Comparison of ENCODE assay signal across 8 cellular contexts in genomic region chr6:32975886-32976285, GRCh38. TPM values are rescaled to one million over a fixed set of nuclear protein-coding genes. Genes with fewer than 3 reads are reported as not detected.
DNase-seq lines count a peak whose midpoint lies in the region; ATAC-seq, FAIRE-seq and TF ChIP-seq lines count a peak whose summit lies in the region.
"Had no signal": no experiment of that assay in that cellular context is flagged by ENCODE, and none has a peak within 500 bp of the region (broad histone marks: within the 10 kb centered on the region; RNA-seq: fewer than 3 reads in every experiment).

No MANE protein-coding gene starts in this region.

- peaks cover 39 to 53% of the 10 kb centered on the region in 2 donors for H3K36me3 ChIP-seq in body of pancreas (replicated peaks in 1 of 2; ENCODE audit: insufficient read depth in 1 of 2, low read depth in 2 of 2)

- no peak for TF ChIP-seq CTCF in RWPE1 (conservative IDR thresholded peaks at IDR 0.05; ENCODE audit: low read depth)
- no peak for TF ChIP-seq CTCF in endothelial cell (IDR thresholded peaks at IDR 0.05; ENCODE audit: unreplicated experiment)
- no peak for TF ChIP-seq CTCF in progenitor cell of endocrine pancreas (IDR thresholded peaks at IDR 0.05; ENCODE audit: unreplicated experiment)
- TF ChIP-seq CTCF in body of pancreas (IDR thresholded peaks at IDR 0.05), result no peak

- no peaks in the 10 kb centered on the region for H3K9me3 ChIP-seq in body of pancreas

- no peak for ATAC-seq in HG03354 (IDR thresholded peaks at IDR 0.05; ENCODE audit: poor library complexity, severe bottlenecking, unreplicated experiment)
- no peak for ATAC-seq in body of pancreas

- no peak for FAIRE-seq in GM12892 (lab: Jason Lieb, UNC)

- H3K4me3 ChIP-seq in body of pancreas, result no peak overlapping the region

- H3K36me3 Mint-ChIP-seq in endothelial cell (ENCODE audit: low read depth, unreplicated experiment) (peaks cover 88% of the 10 kb centered on the region), progenitor cell of endocrine pancreas (ENCODE audit: insufficient read depth) (peaks cover 80% of the 10 kb centered on the region)

- WGBS in body of pancreas, 2 donors, result 24 to 41% methylated on average over 2 of the region's 2 CpGs

- H3K27ac ChIP-seq in RWPE1 (peak overlapping the region; percentile 33), body of pancreas (no peak overlapping the region)

- peaks cover 50% of the 10 kb centered on the region for H3K4me1 ChIP-seq in body of pancreas

- CTCF ChIA-PET in RWPE1 (lab: Yijun Ruan, JAX), result interaction anchor here (0.7 to 1.3 kb wide), 2 partner anchors 9 to 780 kb away, joined by 3 to 4 read pairs; no protein-coding TSS in a partner anchor

- no peaks in the 10 kb centered on the region for H3K9me3 Mint-ChIP-seq in endothelial cell (ENCODE audit: unreplicated experiment)
- H3K9me3 Mint-ChIP-seq in progenitor cell of endocrine pancreas (ENCODE audit: low read depth), result no peaks in the 10 kb centered on the region

- H3K4me3 Mint-ChIP-seq in endothelial cell (ENCODE audit: unreplicated experiment) (peak overlapping the region; percentile 100), progenitor cell of endocrine pancreas (ENCODE audit: low read depth) (peak overlapping the region; percentile 19)

- DNase-seq in GM12892 (ENCODE audit: insufficient read length), result no peak
- DNase-seq in RWPE1 (ENCODE audit: low spot score), result no peak
- DNase-seq in endothelial cell (ENCODE audit: low spot score), result no peak
- DNase-seq in progenitor cell of endocrine pancreas (ENCODE audit: low spot score, unreplicated experiment), result no peak
- DNase-seq in body of pancreas, result no peak
- DNase-seq in T-helper 9 cell, result no peak
- DNase-seq: activated CD4-positive, alpha-beta T cell treated with anti-CD3 and anti-CD28 coated beads, Interleukin-2, amount 50 U/mL, for 1 hour had no signal

- TF ChIP-seq POLR2A in GM12892 (IDR thresholded peaks at IDR 0.05; ENCODE audit: low read depth, low read length), result peak; percentile 16; the same call in 1 of the 2 replicates
- TF ChIP-seq POLR2A in body of pancreas (IDR thresholded peaks at IDR 0.05), result no peak

- H3K27ac Mint-ChIP-seq in endothelial cell (ENCODE audit: unreplicated experiment) (peak overlapping the region; percentile 58), progenitor cell of endocrine pancreas (no peak overlapping the region)

- intact Hi-C loops in body of pancreas (cut with DNase I), result no loop called here

- H3K27me3 Mint-ChIP-seq in endothelial cell (ENCODE audit: unreplicated experiment) (peaks cover 13% of the 10 kb centered on the region), progenitor cell of endocrine pancreas (no peaks in the 10 kb centered on the region)

- POLR2A ChIA-PET in RWPE1 (lab: Yijun Ruan, JAX; ENCODE audit: low non-redundant PET), result no interaction called here

- no peaks in the 10 kb centered on the region for H3K27me3 ChIP-seq in body of pancreas

- H3K4me1 Mint-ChIP-seq in endothelial cell (ENCODE audit: unreplicated experiment) (peaks cover 52% of the 10 kb centered on the region), progenitor cell of endocrine pancreas (ENCODE audit: low read depth) (peaks cover 38% of the 10 kb centered on the region)

RNA-seq across cellular contexts. Expression of gene BRD2, which starts 7.5 kb away (rescaled TPM):
- 187 TPM for polyA plus RNA-seq in GM12892 (2012; ENCODE audit: missing spikeins)
- total RNA-seq in endothelial cell (ENCODE audit: unreplicated experiment) (186 TPM), progenitor cell of endocrine pancreas (229 and 238 TPM in 2 replicates), body of pancreas (100 to 1,000 TPM in 1 of 2 donors, 10 to 100 TPM in 1; 99.1 to 171 TPM)

RNA-seq across cellular contexts. Expression of gene HLA-DMA, which starts 23.0 kb away (rescaled TPM):
- polyA plus RNA-seq in GM12892 (2012; ENCODE audit: missing spikeins), result 301 TPM
- total RNA-seq in endothelial cell (ENCODE audit: unreplicated experiment) (13.0 TPM), progenitor cell of endocrine pancreas (3.3 and 3.4 TPM in 2 replicates), body of pancreas (10 to 100 TPM; 15.8 to 26.7 TPM)

RNA-seq across cellular contexts. Expression of gene HLA-DOA, which starts 33.5 kb away (rescaled TPM):
- 84.4 TPM for polyA plus RNA-seq in GM12892 (2012; ENCODE audit: missing spikeins)
- total RNA-seq in endothelial cell (ENCODE audit: unreplicated experiment), result 7.3 TPM
- total RNA-seq in progenitor cell of endocrine pancreas, result 4.1 and 5.6 TPM in 2 replicates
- 10 to 100 TPM in 1 of 2 donors, 1 to 10 TPM in 1; 2.0 to 83.3 TPM for total RNA-seq in body of pancreas

RNA-seq across cellular contexts. Expression of gene HLA-DMB, which starts 35.1 kb away (rescaled TPM):
- polyA plus RNA-seq in GM12892 (2012; ENCODE audit: missing spikeins), result 251 TPM
- total RNA-seq in endothelial cell (ENCODE audit: unreplicated experiment) (1.3 TPM), progenitor cell of endocrine pancreas (1.1 and 1.8 TPM in 2 replicates), body of pancreas (10 to 100 TPM in 1 of 2 donors, 1 to 10 TPM in 1; 3.0 to 14.3 TPM)
